8 cellular contexts compared by ENCODE assay signal in genomic region chr12:101792046-101792931, GRCh38. TPM values are rescaled to one million over a fixed set of nuclear protein-coding genes. Genes with fewer than 3 reads are reported as not detected.
A peak's percentile ranks its signal among the peaks of the same experiment; 100 is the strongest.
DNase-seq lines count a peak whose midpoint lies in the region; ATAC-seq, FAIRE-seq and TF ChIP-seq lines count a peak whose summit lies in the region.

No MANE protein-coding gene starts in this region.

- peaks cover 13% of the 10 kb centered on the region for H3K36me3 Mint-ChIP-seq in HFFc6 (ENCODE audit: low read depth)

- H3K9ac ChIP-seq in K562 (ENCODE audit: insufficient read depth in 1 of 2, low read depth in 2 of 2, low read length in 2 of 2) = no peak overlapping the region

- intact Hi-C loops in K562 (cut with micrococcal nuclease) = loop anchor here (2.0 kb wide), 1 partner anchor 39 kb away; the partner anchor contains the start of gene GNPTAB

- peak; percentile 44 for TF ChIP-seq CTCF in BE2C (IDR thresholded peaks at IDR 0.05; ENCODE audit: low read depth, low read length)
- TF ChIP-seq CTCF in HFFc6 (IDR thresholded peaks at IDR 0.05) = peak; percentile 69
- TF ChIP-seq CTCF in K562 (IDR thresholded peaks at IDR 0.05 in 2 of 3, conservative IDR thresholded peaks at IDR 0.05 in 1 of 3; ENCODE audit: insufficient read depth in 2 of 3, low read depth in 1 of 3, low read length in 3 of 3) = peak in 2 of 3 experiments; percentile 19 to 43; a peak in 2 of 6 replicates

- FAIRE-seq in K562 (lab: Jason Lieb, UNC) = no peak

- H3K9me1 ChIP-seq in K562 (ENCODE audit: control insufficient read depth, insufficient read depth, low read length) = no peaks in the 10 kb centered on the region

- DNase-seq in BE2C = no peak
- DNase-seq in HFFc6 = no peak
- no peak for DNase-seq in K562 (ENCODE audit: extremely low read depth in 1 of 4, low spot score in 3 of 4)
- no peak for DNase-seq in left lobe of liver (ENCODE audit: low spot score)
- DNase-seq in SHP77 (lab: John Stamatoyannopoulos, UW) = no peak
- DNase-seq in activated CD4-positive, CD25-positive, alpha-beta regulatory T cell (lab: John Stamatoyannopoulos, UW) = no peak
- no peak for DNase-seq in RPMI8226

- no peaks in the 10 kb centered on the region for H3K79me2 ChIP-seq in K562 (ENCODE audit: control insufficient read depth, insufficient read depth, low read length)

- no peak overlapping the region for H3K4me3 Mint-ChIP-seq in HFFc6

- H3K27ac ChIP-seq in K562 (ENCODE audit: extremely low read depth, low read depth, low read length) = no peak overlapping the region; the same call in 2 of the 3 replicates

- H3K27me3 ChIP-seq in BE2C (no peaks in the 10 kb centered on the region), K562 (ENCODE audit: control insufficient read depth in 2 of 2, insufficient read depth in 2 of 2, low read length in 2 of 2) (no peaks in the 10 kb centered on the region)

- H3K4me1 Mint-ChIP-seq in HFFc6 (ENCODE audit: low read depth) = peaks cover 25% of the 10 kb centered on the region

- H3K4me2 ChIP-seq in K562 (ENCODE audit: insufficient read depth, low read length) = no peak overlapping the region

- H3K9me3 Mint-ChIP-seq in HFFc6 = no peaks in the 10 kb centered on the region

- TF ChIP-seq EP300 in K562 (IDR thresholded peaks at IDR 0.05; ENCODE audit: low read length) = no peak

- H3K27me3 Mint-ChIP-seq in HFFc6 (ENCODE audit: insufficient read depth) = no peaks in the 10 kb centered on the region

- POLR2A ChIA-PET in K562 (lab: Yijun Ruan, JAX) = interaction anchor here (0.6 to 2.3 kb wide), 8 partner anchors 8 to 144 kb away, joined by 3 to 10 read pairs (median 3); no protein-coding TSS in a partner anchor

- H3K36me3 ChIP-seq in BE2C (no peaks in the 10 kb centered on the region), K562 (ENCODE audit: control insufficient read depth, insufficient read depth, low read length) (peaks cover 15% of the 10 kb centered on the region; the same call in 1 of the 3 replicates)

- no peak overlapping the region; the same call in 1 of the 2 replicates for H3K27ac Mint-ChIP-seq in HFFc6

- ATAC-seq in K562 = peak; percentile 55; the same call in 2 of the 3 replicates
- ATAC-seq in left lobe of liver = peak; percentile 70
- ATAC-seq in HG02642 (IDR thresholded peaks at IDR 0.05; ENCODE audit: poor library complexity, unreplicated experiment) = no peak

- no peaks in the 10 kb centered on the region for H4K20me1 ChIP-seq in K562 (replicated peaks; ENCODE audit: control insufficient read depth, insufficient read depth, low read length)

- BruUV-seq in K562 (replicated peaks; lab: Mats Ljungman, UMichigan) = no TSS peak

- in situ Hi-C loops in K562 (cut with MboI) = no loop called here

- TF ChIP-seq RAD21 in K562 (CRISPR knock-in tag; conservative IDR thresholded peaks at IDR 0.05 in 1 of 2, IDR thresholded peaks at IDR 0.05 in 1 of 2) = peak in 1 of 2 experiments; percentile 48; a peak in 3 of 4 replicates

- WGBS in K562 (ENCODE audit: insufficient coverage, low coverage, missing lambda C conversion rate) = 62% methylated on average over 6 of the region's 6 CpGs

- H2AFZ ChIP-seq in K562 (ENCODE audit: low read depth, low read length) = no peak overlapping the region

- no peak for TF ChIP-seq POLR2A in K562 (conservative IDR thresholded peaks at IDR 0.05)

- CTCF ChIA-PET in K562 (lab: Yijun Ruan, JAX; ENCODE audit: low intra/inter-chr PET ratio) = no interaction called here

- H3K9me3 ChIP-seq in BE2C = no peaks in the 10 kb centered on the region
- H3K9me3 ChIP-seq in K562 (replicated peaks; ENCODE audit: control insufficient read depth, insufficient read depth, low read depth, low read length) = no peaks in the 10 kb centered on the region

- H3K4me3 ChIP-seq in BE2C (ENCODE audit: low read depth, low read length) (no peak overlapping the region), K562 (no peak overlapping the region)

- H3K4me1 ChIP-seq in BE2C = no peaks in the 10 kb centered on the region
- peaks cover 0 to 21% of the 10 kb centered on the region in 2 experiments; a peak in 3 of 5 replicates for H3K4me1 ChIP-seq in K562 (replicated peaks in 1 of 2; ENCODE audit: control insufficient read depth in 2 of 2, insufficient read depth in 2 of 2, low read length in 2 of 2)

TF ChIP-seq in K562, 482 proteins besides CTCF, POLR2A, EP300 and RAD21:
- TF ChIP-seq SAP30 (IDR thresholded peaks at IDR 0.05; ENCODE audit: borderline replicate concordance, insufficient read depth, low read depth, low read length, poor library complexity, severe bottlenecking) (no peak), ZBTB26 (CRISPR knock-in tag; IDR thresholded peaks at IDR 0.05) (0 out of 2 replicates have a peak, but pooled peaks have one; percentile 46), ZNF324 (CRISPR knock-in tag; IDR thresholded peaks at IDR 0.05) (0 out of 2 replicates have a peak, but pooled peaks have one; percentile 6)

RNA-seq across cellular contexts. Expression of gene GNPTAB, which starts 38.5 kb away (rescaled TPM):
- polyA plus RNA-seq in BE2C (2012; ENCODE audit: insufficient read depth, insufficient read length, low read depth) = 5.1 TPM
- total RNA-seq in HFFc6 (2021; fragmentation: NEBNext Ultra II Directional; extraction: Animal tissue kit (Norgen Biotek cat#: 25700)) = 10 to 100 TPM; 37.1 to 53.6 (median 44.9) TPM
- total RNA-seq in K562 (2011; cell fraction: chromatin; rRNA removed; ENCODE audit: low replicate concordance) = 40.1 and 95.2 TPM in 2 replicates
- total RNA-seq in K562 (2011; cell fraction: nucleolus; rRNA removed) = 19.5 and 22.0 TPM in 2 replicates
- 60.6 and 98.6 TPM in 2 replicates for total RNA-seq in K562 (2011; cell fraction: nucleoplasm; rRNA removed)
- 11.6 and 13.0 TPM in 2 replicates for total RNA-seq in K562 (2014; rRNA removed)
- 19.8 and 21.7 TPM in 2 replicates for total RNA-seq in K562 (2014; rRNA removed; fragmentation: Illumina TruSeq; extraction: Trizol)
- total RNA-seq in K562 (2015; rRNA removed; fragmentation: Illumina TruSeq; extraction: Trizol) = 23.2 and 23.3 TPM in 2 replicates
- 19.3 and 20.4 TPM in 2 replicates for total RNA-seq in K562 (2021)
- 16.3 and 23.2 TPM in 2 replicates for polyA plus RNA-seq in K562 (2011; rRNA removed)
- 5.1 and 11.1 TPM in 2 replicates for polyA plus RNA-seq in K562 (2011; cell fraction: cytosol; rRNA removed)
- polyA plus RNA-seq in K562 (2011; cell fraction: nucleus; rRNA removed) = 12.5 and 13.7 TPM in 2 replicates
- polyA plus RNA-seq in K562 (2012) = 15.6 and 18.6 TPM in 2 replicates
- polyA plus RNA-seq in K562 (2014; fragmentation: Illumina TruSeq; extraction: Trizol) = 15.3 and 19.3 TPM in 2 replicates
- polyA plus RNA-seq in K562 (2014; fragmentation: Nextera tagmentation; extraction: Ambion mirVana) = 1 to 10 TPM; 5.9 to 6.5 TPM
- polyA plus RNA-seq in K562 (2014; rRNA removed) = 11.6 and 12.8 TPM in 2 replicates
- 44.5 and 49.5 TPM in 2 replicates for polyA minus RNA-seq in K562 (2011; rRNA and poly(A)+ RNA removed)
- polyA minus RNA-seq in K562 (2011; cell fraction: cytosol; rRNA and poly(A)+ RNA removed) = 12.1 and 14.2 TPM in 2 replicates
- polyA minus RNA-seq in K562 (2011; cell fraction: nucleus; rRNA and poly(A)+ RNA removed) = 18.2 and 24.9 TPM in 2 replicates
- total RNA-seq in left lobe of liver = 10.9 TPM

RNA-seq across cellular contexts. Expression of gene SYCP3, which starts 53.0 kb away (rescaled TPM):
- 0.51 TPM for polyA plus RNA-seq in BE2C (2012; ENCODE audit: insufficient read depth, insufficient read length, low read depth)
- total RNA-seq in HFFc6 (2021; fragmentation: NEBNext Ultra II Directional; extraction: Animal tissue kit (Norgen Biotek cat#: 25700)) = not detected
- 0.35 and 0.97 TPM in 2 replicates for total RNA-seq in K562 (2011; cell fraction: chromatin; rRNA removed; ENCODE audit: low replicate concordance)
- total RNA-seq in K562 (2011; cell fraction: nucleolus; rRNA removed) = 0.33 TPM in 1 of 2 replicates, not detected in the other
- 0.37 and 0.46 TPM in 2 replicates for total RNA-seq in K562 (2011; cell fraction: nucleoplasm; rRNA removed)
- total RNA-seq in K562 (2014; rRNA removed) (0.37 TPM in 1 of 2 replicates, not detected in the other), K562 (2014; rRNA removed; fragmentation: Illumina TruSeq; extraction: Trizol) (0.15 TPM in 1 of 2 replicates, not detected in the other), K562 (2015; rRNA removed; fragmentation: Illumina TruSeq; extraction: Trizol) (0.22 TPM in 1 of 2 replicates, not detected in the other), K562 (2021) (not detected in 2 replicates), left lobe of liver (not detected)
- polyA plus RNA-seq in K562 (2011; rRNA removed) (0.11 and 0.16 TPM in 2 replicates), K562 (2014; fragmentation: Illumina TruSeq; extraction: Trizol) (not detected in 2 replicates), K562 (2014; fragmentation: Nextera tagmentation; extraction: Ambion mirVana) (under 1 TPM; 0.25 TPM), K562 (2014; rRNA removed) (not detected in 2 replicates)
- polyA plus RNA-seq in K562 (2011; cell fraction: cytosol; rRNA removed) = not detected in 2 replicates
- 0.10 and 0.11 TPM in 2 replicates for polyA plus RNA-seq in K562 (2011; cell fraction: nucleus; rRNA removed)
- polyA plus RNA-seq in K562 (2012) = 0.16 and 0.29 TPM in 2 replicates
- polyA minus RNA-seq in K562 (2011; rRNA and poly(A)+ RNA removed) = 0.15 TPM in 1 of 2 replicates, not detected in the other
- not detected in 2 replicates for polyA minus RNA-seq in K562 (2011; cell fraction: cytosol; rRNA and poly(A)+ RNA removed)
- 0.11 and 0.13 TPM in 2 replicates for polyA minus RNA-seq in K562 (2011; cell fraction: nucleus; rRNA and poly(A)+ RNA removed)
